1 cellular context compared by ENCODE assay signal in genomic region chr5:90657788-90658187, GRCh38.
TF ChIP-seq lines count a peak whose summit lies in the region.

No MANE protein-coding gene starts in this region.

TF ChIP-seq in K562, 482 proteins besides CTCF, POLR2A, EP300 and RAD21 (continued from another document and continues in another):
- no peak for TF ChIP-seq STAT5B (CRISPR knock-in tag; IDR thresholded peaks at IDR 0.05)
- TF ChIP-seq TFAP4 (CRISPR knock-in tag; IDR thresholded peaks at IDR 0.05; ENCODE audit: borderline replicate concordance) = no peak
- peak; percentile 92; the same call in 1 of the 2 replicates for TF ChIP-seq DMBX1 (CRISPR knock-in tag; IDR thresholded peaks at IDR 0.05; ENCODE audit: borderline replicate concordance)
- TF ChIP-seq USF1 (CRISPR knock-in tag; IDR thresholded peaks at IDR 0.05) = no peak
- TF ChIP-seq ZSCAN29 (IDR thresholded peaks at IDR 0.05) = no peak
- peak; percentile 38 for TF ChIP-seq CXXC5 (CRISPR knock-in tag; IDR thresholded peaks at IDR 0.05)
- TF ChIP-seq THRB (CRISPR knock-in tag; conservative IDR thresholded peaks at IDR 0.05) = no peak
- TF ChIP-seq ZNF639 (CRISPR knock-in tag; conservative IDR thresholded peaks at IDR 0.05 in 1 of 2, IDR thresholded peaks at IDR 0.05 in 1 of 2) = no peak
- no peak for TF ChIP-seq KDM5B (IDR thresholded peaks at IDR 0.05; ENCODE audit: insufficient replicate concordance, low read depth, low read length)
- peak; percentile 43; the same call in 1 of the 2 replicates for TF ChIP-seq ZNF592 (IDR thresholded peaks at IDR 0.05)
- peak; percentile 46 for TF ChIP-seq DPF2 (IDR thresholded peaks at IDR 0.05)
- 0 out of 2 replicates have a peak, but pooled peaks have one; percentile 29 for TF ChIP-seq TCF3 (CRISPR knock-in tag; IDR thresholded peaks at IDR 0.05)
- no peak for TF ChIP-seq ZBTB7A (IDR thresholded peaks at IDR 0.05; ENCODE audit: borderline replicate concordance, control insufficient read depth, low read depth, low read length)
- no peak for TF ChIP-seq RBM34 (IDR thresholded peaks at IDR 0.05; ENCODE audit: borderline replicate concordance, insufficient read depth, low read length)
- TF ChIP-seq ZNF699 (CRISPR knock-in tag; IDR thresholded peaks at IDR 0.05; ENCODE audit: insufficient replicate concordance) = no peak
- TF ChIP-seq NCOR1 (IDR thresholded peaks at IDR 0.05) = peak; percentile 20
- TF ChIP-seq KLF16 (IDR thresholded peaks at IDR 0.05) = 0 out of 2 replicates have a peak, but pooled peaks have one; percentile 13
- TF ChIP-seq CBX8 (IDR thresholded peaks at IDR 0.05; ENCODE audit: borderline replicate concordance, extremely low read depth, low read depth, low read length, poor library complexity, severe bottlenecking) = no peak
- TF ChIP-seq ATF1 (CRISPR knock-in tag; IDR thresholded peaks at IDR 0.05) = no peak
- peak; percentile 51; the same call in 1 of the 2 replicates for TF ChIP-seq ATF1 (tag; IDR thresholded peaks at IDR 0.05)
- peak; percentile 8 for TF ChIP-seq TAF9B (IDR thresholded peaks at IDR 0.05; ENCODE audit: partially characterized antibody)
- 0 out of 2 replicates have a peak, but pooled peaks have one; percentile 6 for TF ChIP-seq POLR2G (IDR thresholded peaks at IDR 0.05; ENCODE audit: low read depth, low read length)
- TF ChIP-seq PHB2 (IDR thresholded peaks at IDR 0.05; ENCODE audit: low read depth) = no peak
- TF ChIP-seq JUND (IDR thresholded peaks at IDR 0.05; ENCODE audit: borderline replicate concordance, low read depth, low read length) = peak; percentile 47; the same call in 1 of the 2 replicates
- peak; percentile 45; the same call in 1 of the 3 replicates for TF ChIP-seq JUND (tag; IDR thresholded peaks at IDR 0.05; ENCODE audit: borderline replicate concordance, low read depth, low read length)
- peak; percentile 63 to 65; a peak in 3 of 4 replicates for TF ChIP-seq KDM1A (IDR thresholded peaks at IDR 0.05)
- 0 out of 4 replicates have a peak, but pooled peaks of 1 of the 2 experiments have one; percentile 24 for TF ChIP-seq MNT (conservative IDR thresholded peaks at IDR 0.05)
- peak; percentile 22; the same call in 1 of the 2 replicates for TF ChIP-seq ARID3A (IDR thresholded peaks at IDR 0.05; ENCODE audit: borderline replicate concordance, low read depth, low read length)
- no peak for TF ChIP-seq SMARCB1 (IDR thresholded peaks at IDR 0.05; ENCODE audit: insufficient read length, low read depth)
- peak; percentile 0 for TF ChIP-seq HMGN3 (IDR thresholded peaks at IDR 0.05; ENCODE audit: borderline replicate concordance, extremely low read depth, insufficient read length, low read depth, low read length)
- TF ChIP-seq ZNF407 (IDR thresholded peaks at IDR 0.05; ENCODE audit: low read depth) = no peak
- no peak for TF ChIP-seq CTCFL (IDR thresholded peaks at IDR 0.05; ENCODE audit: borderline replicate concordance, insufficient read depth, low read depth, low read length, poor library complexity, severe bottlenecking)
- TF ChIP-seq KDM2B (CRISPR knock-in tag; IDR thresholded peaks at IDR 0.05) = no peak
- no peak for TF ChIP-seq ZNF436 (CRISPR knock-in tag; IDR thresholded peaks at IDR 0.05)
- TF ChIP-seq ETV1 (tag; conservative IDR thresholded peaks at IDR 0.05; ENCODE audit: low read depth) = peak; percentile 99
